In genomic region chr16:11978080-11978479, GRCh38 we compare ENCODE assay signal across 1 cellular context.
TF ChIP-seq lines count a peak whose summit lies in the region.

No MANE protein-coding gene starts in this region.

TF ChIP-seq in SK-N-SH, 30 proteins besides CTCF, POLR2A, EP300 and RAD21 (continued from another document):
- no peak for TF ChIP-seq REST (IDR thresholded peaks at IDR 0.05; ENCODE audit: low read depth, low read length)
- TF ChIP-seq IRF3 (IDR thresholded peaks at IDR 0.05; ENCODE audit: low read depth, low read length) = no peak
- no peak for TF ChIP-seq FOSL2 (IDR thresholded peaks at IDR 0.05; ENCODE audit: borderline replicate concordance, low read depth)
- TF ChIP-seq TCF12 (IDR thresholded peaks at IDR 0.05) = no peak
- TF ChIP-seq, protein P1, sequence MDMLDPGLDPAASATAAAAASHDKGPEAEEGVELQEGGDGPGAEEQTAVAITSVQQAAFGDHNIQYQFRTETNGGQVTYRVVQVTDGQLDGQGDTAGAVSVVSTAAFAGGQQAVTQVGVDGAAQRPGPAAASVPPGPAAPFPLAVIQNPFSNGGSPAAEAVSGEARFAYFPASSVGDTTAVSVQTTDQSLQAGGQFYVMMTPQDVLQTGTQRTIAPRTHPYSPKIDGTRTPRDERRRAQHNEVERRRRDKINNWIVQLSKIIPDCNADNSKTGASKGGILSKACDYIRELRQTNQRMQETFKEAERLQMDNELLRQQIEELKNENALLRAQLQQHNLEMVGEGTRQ (IDR thresholded peaks at IDR 0.05; ENCODE audit: borderline replicate concordance, low read depth, low read length) = no peak
- no peak for TF ChIP-seq TAF1 (IDR thresholded peaks at IDR 0.05; ENCODE audit: borderline replicate concordance, low read depth, low read length)
- no peak for TF ChIP-seq POLR2AphosphoS5 (IDR thresholded peaks at IDR 0.05; ENCODE audit: low read depth, low read length)
- no peak for TF ChIP-seq RCOR1 (IDR thresholded peaks at IDR 0.05; ENCODE audit: low read length)
- no peak for TF ChIP-seq NRF1 (IDR thresholded peaks at IDR 0.05; ENCODE audit: low read depth, low read length)
- TF ChIP-seq FOXM1 (IDR thresholded peaks at IDR 0.05; ENCODE audit: low read depth) = no peak
- TF ChIP-seq, protein P2, sequence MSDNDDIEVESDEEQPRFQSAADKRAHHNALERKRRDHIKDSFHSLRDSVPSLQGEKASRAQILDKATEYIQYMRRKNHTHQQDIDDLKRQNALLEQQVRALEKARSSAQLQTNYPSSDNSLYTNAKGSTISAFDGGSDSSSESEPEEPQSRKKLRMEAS (IDR thresholded peaks at IDR 0.05; ENCODE audit: low read depth) = no peak
- TF ChIP-seq, protein P3, sequence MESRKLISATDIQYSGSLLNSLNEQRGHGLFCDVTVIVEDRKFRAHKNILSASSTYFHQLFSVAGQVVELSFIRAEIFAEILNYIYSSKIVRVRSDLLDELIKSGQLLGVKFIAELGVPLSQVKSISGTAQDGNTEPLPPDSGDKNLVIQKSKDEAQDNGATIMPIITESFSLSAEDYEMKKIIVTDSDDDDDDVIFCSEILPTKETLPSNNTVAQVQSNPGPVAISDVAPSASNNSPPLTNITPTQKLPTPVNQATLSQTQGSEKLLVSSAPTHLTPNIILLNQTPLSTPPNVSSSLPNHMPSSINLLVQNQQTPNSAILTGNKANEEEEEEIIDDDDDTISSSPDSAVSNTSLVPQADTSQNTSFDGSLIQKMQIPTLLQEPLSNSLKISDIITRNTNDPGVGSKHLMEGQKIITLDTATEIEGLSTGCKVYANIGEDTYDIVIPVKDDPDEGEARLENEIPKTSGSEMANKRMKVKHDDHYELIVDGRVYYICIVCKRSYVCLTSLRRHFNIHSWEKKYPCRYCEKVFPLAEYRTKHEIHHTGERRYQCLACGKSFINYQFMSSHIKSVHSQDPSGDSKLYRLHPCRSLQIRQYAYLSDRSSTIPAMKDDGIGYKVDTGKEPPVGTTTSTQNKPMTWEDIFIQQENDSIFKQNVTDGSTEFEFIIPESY (IDR thresholded peaks at IDR 0.05; ENCODE audit: borderline replicate concordance, low read depth) = no peak
